ENCODE assay signal across 11 cellular contexts in genomic region chr19:43430142-43430710, GRCh38. TPM values are rescaled to one million over a fixed set of nuclear protein-coding genes. Genes with fewer than 3 reads are reported as not detected.
DNase-seq lines count a peak whose midpoint lies in the region; ATAC-seq, FAIRE-seq and TF ChIP-seq lines count a peak whose summit lies in the region.
"Had no signal": no experiment of that assay in that cellular context is flagged by ENCODE, and none has a peak within 500 bp of the region (broad histone marks: within the 10 kb centered on the region; RNA-seq: fewer than 3 reads in every experiment).

No MANE protein-coding gene starts in this region.

- no peaks in the 10 kb centered on the region for H3K9me2 ChIP-seq in MM.1S (replicated peaks; ENCODE audit: insufficient read depth, low read length)

- H3K4me3 ChIP-seq in MM.1S (ENCODE audit: low read length) (no peak overlapping the region), upper lobe of right lung (no peak overlapping the region)
- H3K4me3 ChIP-seq in effector memory CD4-positive, alpha-beta T cell (ENCODE audit: insufficient read depth, low read depth, low read length, poor library complexity, severe bottlenecking), result no peak overlapping the region
- H3K4me3 ChIP-seq: sigmoid colon had no signal

- no peak overlapping the region for H2AFZ ChIP-seq in MM.1S (ENCODE audit: low read length)

- H4K20me1 ChIP-seq in MM.1S (ENCODE audit: insufficient read depth, low read length), result no peaks in the 10 kb centered on the region

- no peaks in the 10 kb centered on the region for H3K79me2 ChIP-seq in MM.1S (ENCODE audit: low read length)

- H3F3A ChIP-seq in MM.1S (ENCODE audit: insufficient read depth, low read length), result no peaks in the 10 kb centered on the region; the same call in 1 of the 2 replicates

- TF ChIP-seq CTCF in natural killer cell (IDR thresholded peaks at IDR 0.05) (no peak), MM.1S (IDR thresholded peaks at IDR 0.05; ENCODE audit: low read length) (peak; percentile 48), upper lobe of right lung (IDR thresholded peaks at IDR 0.05) (peak; percentile 5)

- H3K36me3 ChIP-seq in MM.1S (replicated peaks; ENCODE audit: insufficient read depth, low read length), result no peaks in the 10 kb centered on the region
- no peaks in the 10 kb centered on the region for H3K36me3 ChIP-seq in effector memory CD4-positive, alpha-beta T cell (ENCODE audit: control insufficient read depth, insufficient read depth, low read length)
- no peaks in the 10 kb centered on the region for H3K36me3 ChIP-seq in upper lobe of right lung
- H3K36me3 ChIP-seq: sigmoid colon had no signal

- TF ChIP-seq POLR2A in H54 (IDR thresholded peaks at IDR 0.05; ENCODE audit: low read depth, low read length), result no peak

- H3K27me3 ChIP-seq in MM.1S (replicated peaks; ENCODE audit: insufficient read depth, low read length) (no peaks in the 10 kb centered on the region; the same call in 1 of the 2 replicates), upper lobe of right lung (no peaks in the 10 kb centered on the region)
- no peaks in the 10 kb centered on the region for H3K27me3 ChIP-seq in effector memory CD4-positive, alpha-beta T cell (replicated peaks; ENCODE audit: control insufficient read depth, insufficient read depth, low read length, poor library complexity, severe bottlenecking)
- H3K27me3 ChIP-seq: sigmoid colon had no signal

- H3K4me3 Mint-ChIP-seq in natural killer cell, result no peak overlapping the region
- H3K4me3 Mint-ChIP-seq in natural killer cell treated with Interleukin-12 subunit alpha and Interleukin-12 subunit beta and Interleukin-15 and Interleukin-18, amount 100 ng/mL, for 72 hours, result no peak overlapping the region
- H3K4me3 Mint-ChIP-seq: T-cell had no signal

- H3K27ac ChIP-seq in MM.1S (ENCODE audit: low read length) (no peak overlapping the region), upper lobe of right lung (no peak overlapping the region)
- H3K27ac ChIP-seq in effector memory CD4-positive, alpha-beta T cell (ENCODE audit: insufficient read depth, low read length, poor library complexity, severe bottlenecking), result no peak overlapping the region
- H3K27ac ChIP-seq: sigmoid colon had no signal

- H3K4me1 ChIP-seq in MM.1S (ENCODE audit: low read length) (peaks cover 2% of the 10 kb centered on the region; the same call in 1 of the 2 replicates), upper lobe of right lung (no peaks in the 10 kb centered on the region)
- H3K4me1 ChIP-seq in effector memory CD4-positive, alpha-beta T cell (ENCODE audit: control insufficient read depth, insufficient read depth, low read length, poor library complexity, severe bottlenecking), result peaks cover 5% of the 10 kb centered on the region
- H3K4me1 ChIP-seq: sigmoid colon had no signal

- H3K9ac ChIP-seq in MM.1S (ENCODE audit: low read length), result no peak overlapping the region

- FAIRE-seq in H54 (lab: Jason Lieb, UNC), result no peak

- intact Hi-C loops in natural killer cell (cut with micrococcal nuclease) (no loop called here), upper lobe of right lung (cut with DNase I) (no loop called here)

- no peaks in the 10 kb centered on the region for H3K27me3 Mint-ChIP-seq in natural killer cell (ENCODE audit: low read depth in 2 of 2)
- H3K27me3 Mint-ChIP-seq in natural killer cell treated with Interleukin-12 subunit alpha and Interleukin-12 subunit beta and Interleukin-15 and Interleukin-18, amount 100 ng/mL, for 72 hours, result no peaks in the 10 kb centered on the region
- H3K27me3 Mint-ChIP-seq: T-cell had no signal

- H3K9me3 ChIP-seq in MM.1S (replicated peaks; ENCODE audit: insufficient read depth, low read length) (no peaks in the 10 kb centered on the region), upper lobe of right lung (no peaks in the 10 kb centered on the region)
- no peaks in the 10 kb centered on the region for H3K9me3 ChIP-seq in effector memory CD4-positive, alpha-beta T cell (ENCODE audit: control insufficient read depth, low read length)
- H3K9me3 ChIP-seq: sigmoid colon had no signal

- no peak overlapping the region for H3K27ac Mint-ChIP-seq in natural killer cell
- H3K27ac Mint-ChIP-seq in natural killer cell treated with Interleukin-12 subunit alpha and Interleukin-12 subunit beta and Interleukin-15 and Interleukin-18, amount 100 ng/mL, for 72 hours, result peak overlapping the region in 1 of 2 donors; percentile 1

- no peak for DNase-seq in natural killer cell
- no peak for DNase-seq in natural killer cell treated with Interleukin-12 subunit alpha and Interleukin-12 subunit beta and Interleukin-15 and Interleukin-18, amount 100 ng/mL, for 72 hours (ENCODE audit: low spot score)
- DNase-seq in MM.1S, result peak; percentile 64
- peak in 2 of 3 donors; percentile 21 to 39 for DNase-seq in effector memory CD4-positive, alpha-beta T cell
- no peak for DNase-seq in upper lobe of right lung
- no peak for DNase-seq in H54 (ENCODE audit: insufficient read length, low spot score)
- DNase-seq in stimulated activated CD4-positive, alpha-beta T cell treated with anti-CD3 and anti-CD28 coated beads, Interleukin-4, amount 100 ng/mL, for 4 hours, result no peak
- DNase-seq: sigmoid colon had no signal

- ATAC-seq in natural killer cell (peak in 2 of 3 donors; percentile 52 to 65), upper lobe of right lung (no peak), GM18498 (IDR thresholded peaks at IDR 0.05; ENCODE audit: unreplicated experiment) (no peak)
- no peak for ATAC-seq in natural killer cell treated with Interleukin-12 subunit alpha and Interleukin-12 subunit beta and Interleukin-15 and Interleukin-18, amount 100 ng/mL, for 72 hours
- ATAC-seq: left colon had no signal

- H3K36me3 Mint-ChIP-seq in natural killer cell, result no peaks in the 10 kb centered on the region
- no peaks in the 10 kb centered on the region for H3K36me3 Mint-ChIP-seq in natural killer cell treated with Interleukin-12 subunit alpha and Interleukin-12 subunit beta and Interleukin-15 and Interleukin-18, amount 100 ng/mL, for 72 hours
- H3K36me3 Mint-ChIP-seq: T-cell had no signal

- H3K4me2 ChIP-seq in MM.1S (ENCODE audit: low read depth, low read length), result peak overlapping the region; percentile 23; the same call in 1 of the 2 replicates

- H3K9me3 Mint-ChIP-seq in natural killer cell, result no peaks in the 10 kb centered on the region
- H3K9me3 Mint-ChIP-seq in natural killer cell treated with Interleukin-12 subunit alpha and Interleukin-12 subunit beta and Interleukin-15 and Interleukin-18, amount 100 ng/mL, for 72 hours, result no peaks in the 10 kb centered on the region
- H3K9me3 Mint-ChIP-seq: T-cell had no signal

- peaks cover 9 to 15% of the 10 kb centered on the region in 2 donors for H3K4me1 Mint-ChIP-seq in natural killer cell
- H3K4me1 Mint-ChIP-seq in natural killer cell treated with Interleukin-12 subunit alpha and Interleukin-12 subunit beta and Interleukin-15 and Interleukin-18, amount 100 ng/mL, for 72 hours (ENCODE audit: low read depth in 2 of 2), result peaks cover 4 to 7% of the 10 kb centered on the region in 2 donors

RNA-seq across cellular contexts. Expression of gene TEX101, which starts 15.5 kb away (rescaled TPM):
- total RNA-seq in natural killer cell (1 to 10 TPM in 1 of 3 donors, not detected in 2; 1.4 TPM), upper lobe of right lung (not detected)
- total RNA-seq in natural killer cell treated with Interleukin-12 subunit alpha and Interleukin-12 subunit beta and Interleukin-15 and Interleukin-18, amount 100 ng/mL, for 72 hours, result not detected
- total RNA-seq: sigmoid colon, T-cell had no signal

RNA-seq across cellular contexts. Expression of gene LYPD3, which starts 35.2 kb away (rescaled TPM):
- total RNA-seq in natural killer cell (1 to 10 TPM; 1.3 to 2.4 (median 1.7) TPM), upper lobe of right lung (0.75 TPM)
- not detected for total RNA-seq in natural killer cell treated with Interleukin-12 subunit alpha and Interleukin-12 subunit beta and Interleukin-15 and Interleukin-18, amount 100 ng/mL, for 72 hours

Comparison
In these comparisons a context has a peak if more than half of its experiments do, and no peak if none do; other contexts are left out.
1. ATAC-seq: peak in natural killer cell (2 of 3); none in natural killer cell treated with Interleukin-12 subunit alpha and Interleukin-12 subunit beta and Interleukin-15 and Interleukin-18, amount 100 ng/mL, for 72 hours (0 of 2), upper lobe of right lung (single experiment) and GM18498 (single experiment).
2. DNase-seq: peak in MM.1S (single experiment) and effector memory CD4-positive, alpha-beta T cell (2 of 3); none in natural killer cell (single experiment), natural killer cell treated with Interleukin-12 subunit alpha and Interleukin-12 subunit beta and Interleukin-15 and Interleukin-18, amount 100 ng/mL, for 72 hours (single experiment), upper lobe of right lung (single experiment), H54 (single experiment) and stimulated activated CD4-positive, alpha-beta T cell treated with anti-CD3 and anti-CD28 coated beads, Interleukin-4, amount 100 ng/mL, for 4 hours (0 of 2).